In genomic region chr12:76790564-76791552, GRCh38 we compare ENCODE assay signal across 9 cellular contexts. TPM values are rescaled to one million over a fixed set of nuclear protein-coding genes. Genes with fewer than 3 reads are reported as not detected.
DNase-seq lines count a peak whose midpoint lies in the region; ATAC-seq and TF ChIP-seq lines count a peak whose summit lies in the region.
"Had no signal": no experiment of that assay in that cellular context is flagged by ENCODE, and none has a peak within 500 bp of the region (broad histone marks: within the 10 kb centered on the region; RNA-seq: fewer than 3 reads in every experiment).

No MANE protein-coding gene starts in this region.

- no peaks in the 10 kb centered on the region for H3K9me3 Mint-ChIP-seq in Calu3 (ENCODE audit: low read depth, unreplicated experiment)
- H3K9me3 Mint-ChIP-seq in naive thymus-derived CD8-positive, alpha-beta T cell = peaks cover 0 to 11% (median 0%) of the 10 kb centered on the region in 9 donors
- H3K9me3 Mint-ChIP-seq in activated T-cell treated with anti-CD3 and anti-CD28 coated beads, Interleukin-2, amount 50 U/mL, for 4 hours = peaks cover 5% of the 10 kb centered on the region

- BruUV-seq in Calu3 (replicated peaks; lab: Mats Ljungman, UMichigan) = no TSS peak

- no peaks in the 10 kb centered on the region for H3K36me3 Mint-ChIP-seq in Calu3 (ENCODE audit: insufficient read depth, unreplicated experiment)
- H3K36me3 Mint-ChIP-seq in naive thymus-derived CD8-positive, alpha-beta T cell = peaks cover 2 to 13% (median 10%) of the 10 kb centered on the region in 3 donors
- peaks cover 5% of the 10 kb centered on the region for H3K36me3 Mint-ChIP-seq in activated T-cell treated with anti-CD3 and anti-CD28 coated beads, Interleukin-2, amount 50 U/mL, for 4 hours (ENCODE audit: insufficient read depth)

- H3K4me1 ChIP-seq in HEK293 (ENCODE audit: control insufficient read depth, insufficient read depth, low read length) = no peaks in the 10 kb centered on the region

- no peak overlapping the region for H3K4me3 Mint-ChIP-seq in Calu3 (ENCODE audit: low read depth, unreplicated experiment)
- H3K4me3 Mint-ChIP-seq in naive thymus-derived CD8-positive, alpha-beta T cell = peak overlapping the region in 1 of 10 donors; percentile 30
- no peak overlapping the region for H3K4me3 Mint-ChIP-seq in activated T-cell treated with anti-CD3 and anti-CD28 coated beads, Interleukin-2, amount 50 U/mL, for 4 hours
- H3K4me3 Mint-ChIP-seq: IgD-negative memory B cell had no signal

- H3K4me3 ChIP-seq in HEK293 (ENCODE audit: low read depth, low read length) = no peak overlapping the region

- no peaks in the 10 kb centered on the region for H3K27me3 Mint-ChIP-seq in Calu3 (ENCODE audit: unreplicated experiment)
- no peaks in the 10 kb centered on the region for H3K27me3 Mint-ChIP-seq in naive thymus-derived CD8-positive, alpha-beta T cell
- no peaks in the 10 kb centered on the region for H3K27me3 Mint-ChIP-seq in activated T-cell treated with anti-CD3 and anti-CD28 coated beads, Interleukin-2, amount 50 U/mL, for 4 hours (ENCODE audit: low read depth)
- H3K27me3 Mint-ChIP-seq: IgD-negative memory B cell had no signal

- TF ChIP-seq CTCF in Calu3 (IDR thresholded peaks at IDR 0.05; ENCODE audit: unreplicated experiment) (peak; percentile 56), HEK293 (tag by site-specific recombination; IDR thresholded peaks at IDR 0.05) (peak; percentile 26; the same call in 1 of the 2 replicates)

- no peaks in the 10 kb centered on the region for H3K4me1 Mint-ChIP-seq in Calu3 (ENCODE audit: low read depth, unreplicated experiment)
- peaks cover 8 to 44% (median 40%) of the 10 kb centered on the region in 4 donors for H3K4me1 Mint-ChIP-seq in naive thymus-derived CD8-positive, alpha-beta T cell
- peaks cover 19% of the 10 kb centered on the region for H3K4me1 Mint-ChIP-seq in activated T-cell treated with anti-CD3 and anti-CD28 coated beads, Interleukin-2, amount 50 U/mL, for 4 hours (ENCODE audit: low read depth)

- POLR2A ChIA-PET in HEK293 (lab: Yijun Ruan, JAX) = no interaction called here
- POLR2A ChIA-PET in naive thymus-derived CD8-positive, alpha-beta T cell (lab: Charles Lee) = interaction anchor here (1.6 kb wide), 1 partner anchor 28 kb away, joined by 4 read pairs; the partner anchor contains the start of gene ZDHHC17

- intact Hi-C loops in Calu3 (cut with micrococcal nuclease; ENCODE audit: unreplicated experiment) = loop anchor here (1.0 to 10.0 kb wide), 3 partner anchors 104 to 170 kb away; no protein-coding TSS in a partner anchor

- DNase-seq in Calu3 (no peak), NCI-H82 (lab: John Stamatoyannopoulos, UW) (peak; percentile 38), dermis microvascular lymphatic vessel endothelial cell (ENCODE audit: low read depth in 2 of 2) (peak; percentile 29 to 42), HK-2 (ENCODE audit: unreplicated experiment) (no peak)
- DNase-seq in naive thymus-derived CD8-positive, alpha-beta T cell = peak in 4 of 10 donors; percentile 8 to 59 (median 53)
- DNase-seq in activated T-cell treated with anti-CD3 and anti-CD28 coated beads, Interleukin-2, amount 50 U/mL, for 4 hours = no peak

- no peaks in the 10 kb centered on the region for H3K36me3 ChIP-seq in HEK293 (ENCODE audit: control insufficient read depth in 2 of 2, insufficient read depth in 1 of 2, low read length in 2 of 2)

- H3K27ac ChIP-seq in HEK293 (ENCODE audit: extremely low read depth, low read depth, low read length) = no peak overlapping the region

- peak in 1 of 2 donors; percentile 44 for ATAC-seq in naive thymus-derived CD8-positive, alpha-beta T cell
- ATAC-seq in activated T-cell treated with anti-CD3 and anti-CD28 coated beads, Interleukin-2, amount 50 U/mL, for 4 hours = no peak
- no peak for ATAC-seq in GM18519 (IDR thresholded peaks at IDR 0.05; ENCODE audit: low FRiP score, unreplicated experiment)

- CTCF ChIA-PET in Calu3 (lab: Charles Lee) = interaction anchor here (1.4 to 1.6 kb wide), 2 partner anchors 169 to 220 kb away, joined by 4 to 9 read pairs; no protein-coding TSS in a partner anchor
- CTCF ChIA-PET in HEK293 (lab: Yijun Ruan, JAX) = interaction anchor here (0.6 to 3.4 kb wide), 45 partner anchors 8 to 792 kb away, joined by 3 to 39 read pairs (median 3); no protein-coding TSS in a partner anchor

- no peak overlapping the region for H3K27ac Mint-ChIP-seq in Calu3 (ENCODE audit: unreplicated experiment)
- peak overlapping the region in 6 of 10 donors; percentile 1 to 59 (median 20) for H3K27ac Mint-ChIP-seq in naive thymus-derived CD8-positive, alpha-beta T cell

- H3K9me3 ChIP-seq in HEK293 (ENCODE audit: control insufficient read depth, insufficient read depth, low read depth, low read length) = no peaks in the 10 kb centered on the region

TF ChIP-seq in HEK293, 187 proteins besides CTCF, POLR2A, EP300 and RAD21:
- TF ChIP-seq PRDM6 (tag by site-specific recombination; IDR thresholded peaks at IDR 0.05) = 0 out of 2 replicates have a peak, but pooled peaks have one; percentile 9
- TF ChIP-seq ZNF302 (tag by site-specific recombination; IDR thresholded peaks at IDR 0.05; ENCODE audit: low read depth) = no peak
- TF ChIP-seq ZEB2 (tag by site-specific recombination; IDR thresholded peaks at IDR 0.05) = 0 out of 2 replicates have a peak, but pooled peaks have one; percentile 20
- peak; percentile 88 for TF ChIP-seq ZNF654 (tag by site-specific recombination; IDR thresholded peaks at IDR 0.05; ENCODE audit: low read depth)
- TF ChIP-seq ZNF510 (tag by site-specific recombination; IDR thresholded peaks at IDR 0.05; ENCODE audit: insufficient replicate concordance) = no peak
- peak; percentile 60 for TF ChIP-seq MYNN (tag by site-specific recombination; IDR thresholded peaks at IDR 0.05; ENCODE audit: borderline replicate concordance)
TF ChIP-seq in HEK293: peak in this region for 4.

RNA-seq across cellular contexts. Expression of gene ZDHHC17, which starts 26.9 kb away (rescaled TPM):
- total RNA-seq in Calu3 (2022) (28.6 and 31.4 TPM in 2 replicates), dermis microvascular lymphatic vessel endothelial cell (83.6 and 124 TPM in 2 replicates)
- 10 to 100 TPM; 62.0 to 68.0 TPM for total RNA-seq in naive thymus-derived CD8-positive, alpha-beta T cell
- 10 to 100 TPM; 10.1 to 11.5 (median 10.5) TPM for polyA plus RNA-seq in naive thymus-derived CD8-positive, alpha-beta T cell
- 10 to 100 TPM; 20.5 to 28.1 (median 25.4) TPM for total RNA-seq in activated T-cell treated with anti-CD3 and anti-CD28 coated beads, Interleukin-2, amount 50 U/mL, for 4 hours

Comparison
In these comparisons a context has a peak if more than half of its experiments do, and no peak if none do; other contexts are left out.
1. DNase-seq: peak in NCI-H82 (single experiment) and dermis microvascular lymphatic vessel endothelial cell (2 of 2); none in Calu3 (single experiment), activated T-cell treated with anti-CD3 and anti-CD28 coated beads, Interleukin-2, amount 50 U/mL, for 4 hours (single experiment) and HK-2 (single experiment).